In genomic region chr14:66398437-66398836, GRCh38 we compare ENCODE assay signal across 25 cellular contexts.
"Had no signal": no experiment of that assay in that cellular context is flagged by ENCODE, and none has a peak within 500 bp of the region (broad histone marks: within the 10 kb centered on the region; RNA-seq: fewer than 3 reads in every experiment).

No MANE protein-coding gene starts in this region.

- H3K27me3 ChIP-seq: breast epithelium, left lung, neutrophil, right lobe of liver, uterus had no signal

- H3K4me3 ChIP-seq: breast epithelium, left lung, right lobe of liver, skin epidermis, uterus had no signal

- H3K36me3 ChIP-seq: breast epithelium, left lung, neutrophil, right lobe of liver, uterus had no signal

- H3K27ac ChIP-seq: breast epithelium, foreskin keratinocyte, left lung, neutrophil, right lobe of liver, skin epidermis, uterus, VCaP had no signal

- DNase-seq: activated CD4-positive, alpha-beta T cell treated with anti-CD3 and anti-CD28 coated beads, Interleukin-2, amount 50 U/mL, for 1 hour; activated effector memory CD4-positive, alpha-beta T cell treated with Interleukin-2 at 50 U/mL for 16 hours; activated naive CD4-positive, alpha-beta T cell treated with Interleukin-2 at 50 U/mL for 16 hours; activated T-cell treated with anti-CD3 and anti-CD28 coated beads for 4 hours; central memory CD4-positive, alpha-beta T cell; foreskin keratinocyte; left lung; naive B cell; nephron progenitor cell; right lobe of liver; stimulated activated CD4-positive, alpha-beta T cell treated with anti-CD3 and anti-CD28 coated beads, Interleukin-1b, Interleukin-23, amount 100 ng/mL, for 48 hours; stimulated activated CD4-positive, alpha-beta T cell treated with anti-CD3 and anti-CD28 coated beads, Interleukin-4, amount 100 ng/mL, for 4 hours; stimulated activated CD8-positive, alpha-beta memory T cell treated with anti-CD3 and anti-CD28 coated beads, Interleukin-4, amount 100 ng/mL, for 48 hours; stimulated activated naive CD8-positive, alpha-beta T cell treated with anti-CD3 and anti-CD28 coated beads, Interleukin-15, amount 100 ng/mL, for 72 hours; substantia nigra; T-helper 9 cell; uterus had no signal

- ATAC-seq: esophagus mucosa; foreskin keratinocyte; left lung; right lobe of liver; stimulated activated memory B cell treated with anti-CD40 and anti-IgM and Interleukin-4, amounts not matched to agents 10 μg/mL and 1 μg/mL and 100 μg/mL, for 72 hours; stimulated activated naive CD8-positive, alpha-beta T cell treated with anti-CD3 and anti-CD28 coated beads, Interleukin-15, amount 100 ng/mL, for 72 hours had no signal

- H3K4me1 Mint-ChIP-seq: naive B cell; stimulated activated memory B cell treated with anti-CD40 and anti-IgM and Interleukin-4, amounts not matched to agents 10 μg/mL and 1 μg/mL and 100 μg/mL, for 72 hours had no signal

- H3K27me3 Mint-ChIP-seq: naive B cell; stimulated activated memory B cell treated with anti-CD40 and anti-IgM and Interleukin-4, amounts not matched to agents 10 μg/mL and 1 μg/mL and 100 μg/mL, for 72 hours; stimulated activated naive CD8-positive, alpha-beta T cell treated with anti-CD3 and anti-CD28 coated beads, Interleukin-15, amount 100 ng/mL, for 72 hours had no signal

- H3K4me1 ChIP-seq: breast epithelium, foreskin keratinocyte, left lung, uterus had no signal

- H3K27ac Mint-ChIP-seq: naive B cell; nephron progenitor cell; stimulated activated memory B cell treated with anti-CD40 and anti-IgM and Interleukin-4, amounts not matched to agents 10 μg/mL and 1 μg/mL and 100 μg/mL, for 72 hours; stimulated activated naive CD8-positive, alpha-beta T cell treated with anti-CD3 and anti-CD28 coated beads, Interleukin-15, amount 100 ng/mL, for 72 hours; T-helper 1 cell treated with Interleukin-12 subunit alpha and Interleukin-12 subunit beta and Interleukin-4 antibody, amounts not matched to agents 30 μg/mL and 1 μg/mL, for 36 hours; type B pancreatic cell had no signal

- H3K36me3 Mint-ChIP-seq: naive B cell; stimulated activated memory B cell treated with anti-CD40 and anti-IgM and Interleukin-4, amounts not matched to agents 10 μg/mL and 1 μg/mL and 100 μg/mL, for 72 hours; type B pancreatic cell had no signal

- H3K9me3 Mint-ChIP-seq: naive B cell; nephron progenitor cell; stimulated activated memory B cell treated with anti-CD40 and anti-IgM and Interleukin-4, amounts not matched to agents 10 μg/mL and 1 μg/mL and 100 μg/mL, for 72 hours; stimulated activated naive CD8-positive, alpha-beta T cell treated with anti-CD3 and anti-CD28 coated beads, Interleukin-15, amount 100 ng/mL, for 72 hours; T-helper 1 cell treated with Interleukin-12 subunit alpha and Interleukin-12 subunit beta and Interleukin-4 antibody, amounts not matched to agents 30 μg/mL and 1 μg/mL, for 36 hours; type B pancreatic cell had no signal

- H3K9me3 ChIP-seq: breast epithelium, left lung, neutrophil, right lobe of liver, uterus had no signal

- H3K4me3 Mint-ChIP-seq: naive B cell; nephron progenitor cell; stimulated activated memory B cell treated with anti-CD40 and anti-IgM and Interleukin-4, amounts not matched to agents 10 μg/mL and 1 μg/mL and 100 μg/mL, for 72 hours; stimulated activated naive CD8-positive, alpha-beta T cell treated with anti-CD3 and anti-CD28 coated beads, Interleukin-15, amount 100 ng/mL, for 72 hours; T-helper 1 cell treated with Interleukin-12 subunit alpha and Interleukin-12 subunit beta and Interleukin-4 antibody, amounts not matched to agents 30 μg/mL and 1 μg/mL, for 36 hours; type B pancreatic cell had no signal
